8 cellular contexts compared by ENCODE assay signal in the genomic region with DNA sequence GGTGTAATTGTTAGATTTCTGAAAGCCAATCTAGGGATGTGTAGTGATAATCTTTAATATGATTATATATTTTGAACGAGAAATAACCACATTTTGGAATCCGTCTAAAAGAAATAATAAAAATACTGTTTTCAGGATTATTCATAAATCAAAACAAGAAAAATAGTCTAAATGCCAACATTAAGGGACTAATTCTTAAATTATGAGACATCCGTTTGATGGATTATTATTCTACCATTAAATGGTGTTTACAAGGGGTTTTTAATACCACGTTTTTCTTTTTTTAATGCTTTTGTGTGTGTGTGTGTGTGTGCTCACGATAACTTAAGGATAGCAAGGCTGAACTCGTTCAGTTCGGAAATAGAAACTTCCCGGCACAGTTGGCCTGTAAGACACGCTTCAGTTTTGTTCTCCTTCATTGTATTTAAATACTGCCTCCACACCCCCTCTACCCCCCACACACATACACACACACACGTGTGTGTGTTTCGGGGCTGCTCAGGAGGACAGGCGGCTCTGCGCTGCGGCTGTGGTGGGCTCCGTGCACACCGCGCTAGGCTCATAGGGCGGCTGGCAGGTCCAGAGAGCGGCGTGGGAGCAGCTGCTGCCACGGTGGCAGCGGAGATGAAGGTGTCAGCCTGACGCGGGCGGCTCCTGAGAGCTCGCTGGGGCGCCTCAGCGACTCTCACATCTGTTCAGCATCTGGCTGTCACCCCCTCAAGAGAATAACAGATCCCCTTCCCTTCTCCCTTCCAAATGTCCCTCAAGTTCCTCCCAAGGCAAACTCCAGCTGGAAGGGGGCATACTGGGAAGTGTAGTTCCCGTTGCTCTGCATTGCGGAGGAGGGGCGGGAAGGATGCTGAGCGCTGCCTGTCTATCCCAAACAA. TPM values are rescaled to one million over a fixed set of nuclear protein-coding genes. Genes with fewer than 3 reads are reported as not detected.
DNase-seq lines count a peak whose midpoint lies in the region; ATAC-seq, FAIRE-seq and TF ChIP-seq lines count a peak whose summit lies in the region.

No MANE protein-coding gene starts in this region.

- H3K9ac ChIP-seq in HepG2 (ENCODE audit: insufficient read depth, low read depth, low read length): no peak overlapping the region

- no peak for TF ChIP-seq POLR2A in HepG2 (IDR thresholded peaks at IDR 0.05; ENCODE audit: insufficient read depth in 1 of 2, low read depth in 2 of 2, low read length in 2 of 2)
- no peak for TF ChIP-seq POLR2A in testis (IDR thresholded peaks at IDR 0.05)

- H3K4me2 ChIP-seq in OCI-LY7 (ENCODE audit: low read length): peak overlapping the region; percentile 84
- peak overlapping the region; percentile 35 for H3K4me2 ChIP-seq in HepG2 (ENCODE audit: low read depth, low read length)

- peaks cover 6% of the 10 kb centered on the region; the same call in 1 of the 2 replicates for H3K36me3 ChIP-seq in OCI-LY7 (ENCODE audit: insufficient read depth, low read length)
- H3K36me3 ChIP-seq in brain microvascular endothelial cell (replicated peaks): no peaks in the 10 kb centered on the region
- H3K36me3 ChIP-seq in HepG2 (replicated peaks in 1 of 2; ENCODE audit: control insufficient read depth in 1 of 2, insufficient read depth in 2 of 2, low read length in 2 of 2): no peaks in the 10 kb centered on the region
- H3K36me3 ChIP-seq in testis (ENCODE audit: low read depth, missing control alignments): no peaks in the 10 kb centered on the region

- H3K27me3 ChIP-seq in brain microvascular endothelial cell (replicated peaks) (peaks cover 37% of the 10 kb centered on the region), HepG2 (ENCODE audit: control insufficient read depth in 1 of 2, insufficient read depth in 2 of 2, low read length in 2 of 2) (peaks cover 4 to 24% of the 10 kb centered on the region in 2 experiments; a peak in 4 of 5 replicates), testis (peaks cover 3% of the 10 kb centered on the region)

- intact Hi-C loops in OCI-LY7 (cut with micrococcal nuclease; ENCODE audit: unreplicated experiment) (loop anchor here (2.0 kb wide), 1 partner anchor 209 kb away; no protein-coding TSS in a partner anchor), HepG2 (cut with micrococcal nuclease; ENCODE audit: unreplicated experiment) (loop anchor here (1.0 kb wide), 1 partner anchor 29 kb away; no protein-coding TSS in a partner anchor), testis (cut with DNase I; ENCODE audit: low total_unique reads) (no loop called here)

- H4K20me1 ChIP-seq in OCI-LY7 (ENCODE audit: insufficient read depth, low read length): no peaks in the 10 kb centered on the region
- no peaks in the 10 kb centered on the region for H4K20me1 ChIP-seq in HepG2 (ENCODE audit: insufficient read depth, low read length)

- no peak for TF ChIP-seq RAD21 in HepG2 (CRISPR knock-in tag; IDR thresholded peaks at IDR 0.05)

- H3K27ac ChIP-seq in OCI-LY7 (ENCODE audit: low read depth, low read length, poor library complexity, severe bottlenecking) (peak overlapping the region; percentile 99), brain microvascular endothelial cell (no peak overlapping the region), HepG2 (ENCODE audit: extremely low read length, insufficient read depth, low read length) (no peak overlapping the region), testis (no peak overlapping the region)

- H3K4me3 ChIP-seq in GM08714 (ENCODE audit: low read length) (peak overlapping the region; percentile 26; the same call in 1 of the 2 replicates), OCI-LY7 (ENCODE audit: low read depth, low read length, poor library complexity, severe bottlenecking) (peak overlapping the region; percentile 64), brain microvascular endothelial cell (ENCODE audit: low read depth, low read length) (peak overlapping the region; percentile 50), HepG2 (replicated peaks in 1 of 3; ENCODE audit: insufficient read depth in 1 of 3, low read depth in 2 of 3, low read length in 3 of 3) (peak overlapping the region in 1 of 3 experiments; percentile 49; a peak in 1 of 6 replicates), testis (peak overlapping the region in 1 of 2 donors; percentile 1)

- H3K79me2 ChIP-seq in OCI-LY7 (ENCODE audit: insufficient read depth, low read depth, low read length) (peaks cover 28% of the 10 kb centered on the region; the same call in 1 of the 2 replicates), HepG2 (ENCODE audit: insufficient read depth, low read length) (no peaks in the 10 kb centered on the region)

- TF ChIP-seq CTCF in OCI-LY7 (conservative IDR thresholded peaks at IDR 0.05; ENCODE audit: low read length) (no peak), brain microvascular endothelial cell (IDR thresholded peaks at IDR 0.05; ENCODE audit: low read depth, low read length, missing control alignments) (no peak), HepG2 (CRISPR knock-in tag; IDR thresholded peaks at IDR 0.05) (no peak), testis (IDR thresholded peaks at IDR 0.05) (no peak)

- H3K4me1 ChIP-seq in OCI-LY7 (ENCODE audit: insufficient read depth, low read length, poor library complexity, severe bottlenecking): peaks cover 75% of the 10 kb centered on the region
- H3K4me1 ChIP-seq in HepG2 (ENCODE audit: insufficient read depth, low read length): no peaks in the 10 kb centered on the region
- peaks cover 4% of the 10 kb centered on the region for H3K4me1 ChIP-seq in testis

- ATAC-seq in HepG2 (peak; percentile 56), GM18517 (IDR thresholded peaks at IDR 0.05; ENCODE audit: unreplicated experiment) (no peak)

- in situ Hi-C loops in brain microvascular endothelial cell (cut with HindIII; ENCODE audit: low pct_ligation_motif_present, low sequenced_read_pairs): no loop called here
- in situ Hi-C loops in HepG2 (cut with HindIII; ENCODE audit: extremely low pct_ligation_motif_present, low pct_unique_long_range_greater_than_20kb): no loop called here

- no peaks in the 10 kb centered on the region for H3K9me2 ChIP-seq in OCI-LY7 (ENCODE audit: insufficient read depth, low read length)

- 9% methylated on average over 28 of the region's 32 CpGs for WGBS in HepG2 (ENCODE audit: low lambda C conversion rate)
- WGBS in testis, 2 donors: 10 to 11% methylated on average over 28 to 32 of the region's 32 CpGs

- H3K9me3 ChIP-seq in OCI-LY7 (ENCODE audit: low read length) (peaks cover 6% of the 10 kb centered on the region; the same call in 1 of the 2 replicates), HepG2 (ENCODE audit: low read length) (no peaks in the 10 kb centered on the region), testis (no peaks in the 10 kb centered on the region)

- POLR2A ChIA-PET in OCI-LY7 (lab: Charles Lee): interaction anchor here (0.6 to 11.1 kb wide), 7 partner anchors 9 to 547 kb away, joined by 3 to 96 read pairs (median 5); partner anchors contain the start of gene ANP32A
- POLR2A ChIA-PET in HepG2 (lab: Yijun Ruan, JAX): no interaction called here

- BruUV-seq in OCI-LY7 (replicated peaks; lab: Mats Ljungman, UMichigan) (no TSS peak), HepG2 (replicated peaks; lab: Mats Ljungman, UMichigan) (no TSS peak)

- no peak for FAIRE-seq in HepG2 (lab: Jason Lieb, UNC)

- H2AFZ ChIP-seq in OCI-LY7 (ENCODE audit: low read length) (peak overlapping the region; percentile 75; the same call in 1 of the 2 replicates), HepG2 (ENCODE audit: low read length) (no peak overlapping the region)

- peak; percentile 85 for DNase-seq in OCI-LY7 (ENCODE audit: low spot score)
- peak; percentile 1 for DNase-seq in brain microvascular endothelial cell
- DNase-seq in HepG2 (ENCODE audit: low spot score): no peak
- DNase-seq in testis: peak; percentile 34
- no peak for DNase-seq in 8988T
- DNase-seq in superior temporal gyrus (ENCODE audit: extremely low spot score): no peak

- CTCF ChIA-PET in OCI-LY7 (lab: Charles Lee; ENCODE audit: unreplicated experiment) (no interaction called here), HepG2 (lab: Yijun Ruan, JAX; ENCODE audit: low intra/inter-chr PET ratio, low total read pairs) (no interaction called here)

- TF ChIP-seq EP300 in HepG2 (IDR thresholded peaks at IDR 0.05; ENCODE audit: low read depth in 2 of 2, low read length in 2 of 2): no peak
- no peak for TF ChIP-seq EP300 in HepG2 (CRISPR knock-in tag; IDR thresholded peaks at IDR 0.05; ENCODE audit: borderline replicate concordance)

TF ChIP-seq in HepG2, 621 proteins besides CTCF, POLR2A, EP300 and RAD21 (continues in another document):
- TF ChIP-seq ZFX (CRISPR knock-in tag; IDR thresholded peaks at IDR 0.05; ENCODE audit: low read depth) (no peak), RCOR2 (CRISPR knock-in tag; IDR thresholded peaks at IDR 0.05) (no peak), ZNF629 (CRISPR knock-in tag; conservative IDR thresholded peaks at IDR 0.05) (no peak), ZNF160 (CRISPR knock-in tag; IDR thresholded peaks at IDR 0.05) (no peak), RFXANK (CRISPR knock-in tag; IDR thresholded peaks at IDR 0.05) (no peak), ERF (CRISPR knock-in tag; IDR thresholded peaks at IDR 0.05) (no peak)

RNA-seq across cellular contexts. Expression of gene ANP32A, which starts 23.0 kb away (rescaled TPM):
- 232 and 282 TPM in 2 replicates for total RNA-seq in OCI-LY7 (2014; rRNA removed; shearing (Covaris generic))
- total RNA-seq in OCI-LY7 (2022) (563 and 580 TPM in 2 replicates), HepG2 (2016; rRNA removed; fragmentation: Illumina TruSeq; extraction: Trizol) (206 and 323 TPM in 2 replicates), testis (10 to 100 TPM; 32.9 to 41.3 TPM)
- total RNA-seq in HepG2 (2016; cell fraction: cytosol; rRNA removed; fragmentation: Illumina TruSeq; extraction: Trizol; ENCODE audit: low read depth): 20.6 and 23.7 TPM in 2 replicates
- 211 and 312 TPM in 2 replicates for total RNA-seq in HepG2 (2016; cell fraction: insoluble cytoplasmic fraction; rRNA removed; fragmentation: Illumina TruSeq; extraction: Trizol)
- 33.5 and 37.5 TPM in 2 replicates for total RNA-seq in HepG2 (2016; cell fraction: membrane; rRNA removed; fragmentation: Illumina TruSeq; extraction: Trizol)
- total RNA-seq in HepG2 (2016; cell fraction: nucleus; rRNA removed; fragmentation: Illumina TruSeq; extraction: Trizol): 81.8 and 84.7 TPM in 2 replicates
- polyA plus RNA-seq in HepG2 (2011; rRNA removed) (49.3 and 60.6 TPM in 2 replicates), testis (ENCODE audit: insufficient read depth, low read depth, low replicate concordance) (49.5 TPM)
- polyA plus RNA-seq in HepG2 (2011; cell fraction: cytosol; rRNA removed): 28.0 and 36.6 TPM in 2 replicates
- polyA plus RNA-seq in HepG2 (2011; cell fraction: nucleus; rRNA removed): 25.1 and 25.6 TPM in 2 replicates
- polyA plus RNA-seq in HepG2 (2012): 144 and 186 TPM in 2 replicates
- 21.7 and 22.0 TPM in 2 replicates for polyA plus RNA-seq in HepG2 (2016; cell fraction: cytosol; fragmentation: Illumina TruSeq; extraction: Trizol; ENCODE audit: low read depth)
- polyA plus RNA-seq in HepG2 (2016; cell fraction: insoluble cytoplasmic fraction; fragmentation: Illumina TruSeq; extraction: Trizol; ENCODE audit: low read depth): 513 and 558 TPM in 2 replicates
- 26.3 and 31.3 TPM in 2 replicates for polyA plus RNA-seq in HepG2 (2016; cell fraction: membrane; fragmentation: Illumina TruSeq; extraction: Trizol; ENCODE audit: low read depth)
- polyA plus RNA-seq in HepG2 (2016; cell fraction: nucleus; fragmentation: Illumina TruSeq; extraction: Trizol; ENCODE audit: insufficient read depth, low read depth): 158 and 180 TPM in 2 replicates
- 22.9 and 64.5 TPM in 2 replicates for polyA minus RNA-seq in HepG2 (2011; rRNA and poly(A)+ RNA removed; ENCODE audit: low replicate concordance)
- polyA minus RNA-seq in HepG2 (2011; cell fraction: cytosol; rRNA and poly(A)+ RNA removed): 29.8 and 35.1 TPM in 2 replicates
- polyA minus RNA-seq in HepG2 (2011; cell fraction: nucleus; rRNA and poly(A)+ RNA removed): 54.8 and 55.4 TPM in 2 replicates

Comparison
In these comparisons a context has a peak if more than half of its experiments do, and no peak if none do; other contexts are left out.
1. DNase-seq: peak in OCI-LY7 (single experiment), brain microvascular endothelial cell (single experiment) and testis (single experiment); none in HepG2 (single experiment), 8988T (single experiment) and superior temporal gyrus (single experiment).